9 cellular contexts compared by ENCODE assay signal in genomic region chr16:65121870-65122723, GRCh38. TPM values are rescaled to one million over a fixed set of nuclear protein-coding genes. Genes with fewer than 3 reads are reported as not detected.
DNase-seq lines count a peak whose midpoint lies in the region; ATAC-seq and TF ChIP-seq lines count a peak whose summit lies in the region.
"Had no signal": no experiment of that assay in that cellular context is flagged by ENCODE, and none has a peak within 500 bp of the region (broad histone marks: within the 10 kb centered on the region; RNA-seq: fewer than 3 reads in every experiment).

TSS of gene CDH11 (minus strand) at chr16:65122063. CDS start at chr16:65004869, 117,194 bp downstream.

- peak within 1 kb of the TSS; percentile 19 to 56 (median 46) for H3K4me3 ChIP-seq in upper lobe of left lung

- peaks cover 0 to 13% (median 4%) of the 10 kb centered on the region in 4 donors for H3K27me3 ChIP-seq in upper lobe of left lung

- peak; percentile 45 to 72 for ATAC-seq in upper lobe of left lung (ENCODE audit: low FRiP score in 2 of 2)
- ATAC-seq in GM18511 (IDR thresholded peaks at IDR 0.05; ENCODE audit: unreplicated experiment) = no peak
- ATAC-seq in GM19467 (IDR thresholded peaks at IDR 0.05; ENCODE audit: unreplicated experiment) = no peak
- no peak for ATAC-seq in GM18868 (IDR thresholded peaks at IDR 0.05; ENCODE audit: unreplicated experiment)

- no peaks in the 10 kb centered on the region for H3K9me3 ChIP-seq in upper lobe of left lung

- peak; percentile 23 for DNase-seq in NCI-H2196 (lab: John Stamatoyannopoulos, UW; ENCODE audit: unreplicated experiment)
- DNase-seq in NCI-H2196 treated with DMSO at 0.1 percent for 48 hours (lab: John Stamatoyannopoulos, UW; ENCODE audit: unreplicated experiment) = no peak
- DNase-seq in epithelial cell of prostate (ENCODE audit: low read depth, low spot score) = no peak
- DNase-seq in mesenteric fat pad (ENCODE audit: low spot score) = no peak
- peak in 1 of 2 donors; percentile 90 for DNase-seq in upper lobe of left lung
- DNase-seq: CD4-positive, CD25-positive, alpha-beta regulatory T cell had no signal

- TF ChIP-seq CTCF in upper lobe of left lung (IDR thresholded peaks at IDR 0.05) = peak in 4 of 6 experiments; percentile 8 to 34 (median 28)

- H3K27ac ChIP-seq in epithelial cell of prostate = peak within 1 kb of the TSS; percentile 45
- peak within 1 kb of the TSS; percentile 83 to 84 (median 84) for H3K27ac ChIP-seq in upper lobe of left lung

- TF ChIP-seq EP300 in upper lobe of left lung (IDR thresholded peaks at IDR 0.05) = no peak

- TF ChIP-seq POLR2A in upper lobe of left lung (IDR thresholded peaks at IDR 0.05) = peak in 1 of 4 donors; percentile 22

- peaks cover 0 to 31% (median 11%) of the 10 kb centered on the region in 4 donors for H3K4me1 ChIP-seq in upper lobe of left lung

- 2 to 4% methylated on average over 29 to 43 of the region's 69 CpGs for WGBS in upper lobe of left lung, 2 donors

- no peaks in the 10 kb centered on the region for H3K36me3 ChIP-seq in upper lobe of left lung

RNA-seq across cellular contexts. Expression of gene CDH11, which starts in this region (rescaled TPM):
- 23.7 TPM for total RNA-seq in mesenteric fat pad
- 100 to 1,000 TPM in 2 of 6 donors, 10 to 100 TPM in 4; 20.9 to 164 (median 74.2) TPM for total RNA-seq in upper lobe of left lung
- total RNA-seq: CD4-positive, CD25-positive, alpha-beta regulatory T cell had no signal

Comparison
In these comparisons a context has a peak if more than half of its experiments do, and no peak if none do; other contexts are left out.
1. ATAC-seq: peak in upper lobe of left lung (2 of 2); none in GM18511 (single experiment), GM19467 (single experiment) and GM18868 (single experiment).